In the genomic region with DNA sequence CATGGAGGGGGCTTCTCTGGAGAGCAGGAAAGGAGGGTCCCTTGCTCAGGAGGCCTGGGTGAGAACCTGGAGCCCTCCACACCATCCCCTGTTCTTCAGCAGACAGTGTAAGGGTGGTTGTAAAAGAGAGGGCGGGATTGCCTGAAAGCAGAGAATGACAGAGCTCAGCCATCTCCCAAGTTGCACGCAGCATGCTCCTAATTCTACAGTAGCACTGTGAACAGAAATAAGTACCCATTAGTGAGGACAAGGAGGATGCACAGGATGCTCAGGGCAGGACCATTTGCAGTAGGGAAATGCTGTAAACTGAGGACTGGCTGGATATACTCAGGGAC, we compare ENCODE assay signal across 12 cellular contexts. TPM values are rescaled to one million over a fixed set of nuclear protein-coding genes. Genes with fewer than 3 reads are reported as not detected.
DNase-seq lines count a peak whose midpoint lies in the region; ATAC-seq and TF ChIP-seq lines count a peak whose summit lies in the region.
"Had no signal": no experiment of that assay in that cellular context is flagged by ENCODE, and none has a peak within 500 bp of the region (broad histone marks: within the 10 kb centered on the region; RNA-seq: fewer than 3 reads in every experiment).

No MANE protein-coding gene starts in this region.

- H3K27ac Mint-ChIP-seq in stimulated activated naive CD8-positive, alpha-beta T cell treated with anti-CD3 and anti-CD28 coated beads, Interleukin-15, Interleukin-2, amounts not matched to agents 100 ng/mL and 50 ng/mL, for 24 hours = peak overlapping the region; percentile 94
- H3K27ac Mint-ChIP-seq in activated naive CD8-positive, alpha-beta T cell = peak overlapping the region; percentile 96
- H3K27ac Mint-ChIP-seq in natural killer cell = peak overlapping the region; percentile 88 to 92

- peaks cover 59% of the 10 kb centered on the region for H3K36me3 Mint-ChIP-seq in stimulated activated naive CD8-positive, alpha-beta T cell treated with anti-CD3 and anti-CD28 coated beads, Interleukin-15, Interleukin-2, amounts not matched to agents 100 ng/mL and 50 ng/mL, for 24 hours (ENCODE audit: low read depth)
- H3K36me3 Mint-ChIP-seq in activated naive CD8-positive, alpha-beta T cell = peaks cover 10% of the 10 kb centered on the region
- H3K36me3 Mint-ChIP-seq in natural killer cell = no peaks in the 10 kb centered on the region

- peak overlapping the region; percentile 92 for H3K4me3 Mint-ChIP-seq in stimulated activated naive CD8-positive, alpha-beta T cell treated with anti-CD3 and anti-CD28 coated beads, Interleukin-15, Interleukin-2, amounts not matched to agents 100 ng/mL and 50 ng/mL, for 24 hours
- H3K4me3 Mint-ChIP-seq in activated naive CD8-positive, alpha-beta T cell = peak overlapping the region; percentile 82
- peak overlapping the region; percentile 88 for H3K4me3 Mint-ChIP-seq in natural killer cell

- ATAC-seq in stimulated activated naive CD8-positive, alpha-beta T cell treated with anti-CD3 and anti-CD28 coated beads, Interleukin-15, Interleukin-2, amounts not matched to agents 100 U/mL and 50 U/mL, for 24 hours = no peak
- no peak for ATAC-seq in natural killer cell
- no peak for ATAC-seq in HG03460 (IDR thresholded peaks at IDR 0.05; ENCODE audit: unreplicated experiment)

- peaks cover 90% of the 10 kb centered on the region for H3K4me1 Mint-ChIP-seq in stimulated activated naive CD8-positive, alpha-beta T cell treated with anti-CD3 and anti-CD28 coated beads, Interleukin-15, Interleukin-2, amounts not matched to agents 100 ng/mL and 50 ng/mL, for 24 hours (ENCODE audit: low read depth)
- H3K4me1 Mint-ChIP-seq in activated naive CD8-positive, alpha-beta T cell (ENCODE audit: low read depth) = peaks cover 88% of the 10 kb centered on the region
- H3K4me1 Mint-ChIP-seq in natural killer cell = peaks cover 83 to 89% of the 10 kb centered on the region in 2 donors

- no peak for DNase-seq in stimulated activated naive CD8-positive, alpha-beta T cell treated with anti-CD3 and anti-CD28 coated beads, Interleukin-15, Interleukin-2, amounts not matched to agents 100 U/mL and 50 U/mL, for 24 hours
- DNase-seq in natural killer cell (no peak), NCI-H2196 (lab: John Stamatoyannopoulos, UW; ENCODE audit: unreplicated experiment) (no peak), NCI-H526 treated with DMSO at 0.1 percent for 48 hours (lab: John Stamatoyannopoulos, UW) (no peak), DMS153 (lab: John Stamatoyannopoulos, UW) (no peak)
- DNase-seq: BE2C; central memory CD4-positive, alpha-beta T cell; glutamatergic neuron; NCI-H187 treated with DMSO at 0.1 percent for 48 hours had no signal

- intact Hi-C loops in natural killer cell (cut with micrococcal nuclease) = loop anchor here (10.0 kb wide), 1 partner anchor 61 kb away; a partner anchor contains a TSS

- no peaks in the 10 kb centered on the region for H3K27me3 Mint-ChIP-seq in stimulated activated naive CD8-positive, alpha-beta T cell treated with anti-CD3 and anti-CD28 coated beads, Interleukin-15, Interleukin-2, amounts not matched to agents 100 ng/mL and 50 ng/mL, for 24 hours
- H3K27me3 Mint-ChIP-seq in activated naive CD8-positive, alpha-beta T cell = no peaks in the 10 kb centered on the region
- H3K27me3 Mint-ChIP-seq in natural killer cell (ENCODE audit: low read depth in 2 of 2) = no peaks in the 10 kb centered on the region

- no peaks in the 10 kb centered on the region for H3K9me3 Mint-ChIP-seq in stimulated activated naive CD8-positive, alpha-beta T cell treated with anti-CD3 and anti-CD28 coated beads, Interleukin-15, Interleukin-2, amounts not matched to agents 100 ng/mL and 50 ng/mL, for 24 hours
- no peaks in the 10 kb centered on the region for H3K9me3 Mint-ChIP-seq in activated naive CD8-positive, alpha-beta T cell (ENCODE audit: low read depth)
- H3K9me3 Mint-ChIP-seq in natural killer cell = no peaks in the 10 kb centered on the region

- no peak for TF ChIP-seq CTCF in natural killer cell (IDR thresholded peaks at IDR 0.05)

RNA-seq across cellular contexts. Expression of a gene that starts 8.4 kb away (rescaled TPM):
- total RNA-seq in natural killer cell = 100 to 1,000 TPM; 181 to 227 (median 204) TPM

RNA-seq across cellular contexts. Expression of a gene that starts 37.5 kb away (rescaled TPM):
- 10 to 100 TPM in 2 of 3 donors, 1 to 10 TPM in 1; 9.6 to 15.9 (median 15.6) TPM for total RNA-seq in natural killer cell

RNA-seq across cellular contexts. Expression of a gene that starts 57.9 kb away (rescaled TPM):
- total RNA-seq in natural killer cell = 100 to 1,000 TPM; 504 to 629 (median 535) TPM
